ENCODE assay signal across 2 cellular contexts in the genomic region with DNA sequence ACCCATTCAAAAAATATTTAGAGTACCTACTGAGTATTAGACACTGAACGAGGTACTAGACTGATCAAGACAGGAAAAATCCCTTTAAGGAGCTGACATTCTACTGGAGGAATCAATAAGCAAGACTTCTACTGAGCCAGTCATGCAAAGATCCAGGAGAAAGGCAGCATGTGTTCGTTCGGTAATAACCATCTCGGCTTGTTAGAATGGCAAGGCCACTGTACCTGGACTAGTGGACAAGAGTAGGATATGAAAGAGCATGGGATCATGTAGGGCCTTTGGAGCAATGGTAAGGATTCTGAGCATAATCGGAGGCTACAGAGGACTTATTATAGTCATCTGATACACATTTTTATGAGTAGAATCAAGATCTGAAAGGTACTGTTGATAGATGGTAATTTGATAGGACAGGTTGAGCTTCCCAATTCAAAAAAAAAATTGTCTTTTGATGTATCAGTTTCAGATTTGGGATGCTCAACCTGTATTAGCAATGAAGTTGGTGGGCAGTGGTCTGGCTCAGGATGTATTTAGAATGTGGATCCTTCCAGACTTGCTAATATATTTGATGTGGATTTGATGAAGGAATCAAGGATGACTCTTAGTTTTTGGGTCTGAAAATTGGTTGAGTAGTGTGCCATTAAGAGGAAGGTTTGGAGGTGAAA.
TF ChIP-seq lines count a peak whose summit lies in the region.

No MANE protein-coding gene starts in this region.

TF ChIP-seq in GM23338, 12 proteins besides CTCF, POLR2A, EP300 and RAD21 (continued from another document):
- TF ChIP-seq, protein P1, sequence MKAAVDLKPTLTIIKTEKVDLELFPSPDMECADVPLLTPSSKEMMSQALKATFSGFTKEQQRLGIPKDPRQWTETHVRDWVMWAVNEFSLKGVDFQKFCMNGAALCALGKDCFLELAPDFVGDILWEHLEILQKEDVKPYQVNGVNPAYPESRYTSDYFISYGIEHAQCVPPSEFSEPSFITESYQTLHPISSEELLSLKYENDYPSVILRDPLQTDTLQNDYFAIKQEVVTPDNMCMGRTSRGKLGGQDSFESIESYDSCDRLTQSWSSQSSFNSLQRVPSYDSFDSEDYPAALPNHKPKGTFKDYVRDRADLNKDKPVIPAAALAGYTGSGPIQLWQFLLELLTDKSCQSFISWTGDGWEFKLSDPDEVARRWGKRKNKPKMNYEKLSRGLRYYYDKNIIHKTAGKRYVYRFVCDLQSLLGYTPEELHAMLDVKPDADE (IDR thresholded peaks at IDR 0.05), result no peak
- no peak for TF ChIP-seq ZNF462 (CRISPR knock-in tag; IDR thresholded peaks at IDR 0.05)
- TF ChIP-seq EZH2phosphoT487 (IDR thresholded peaks at IDR 0.05; ENCODE audit: unreplicated experiment), result no peak

TF ChIP-seq in WTC11, 78 proteins besides CTCF, POLR2A, EP300 and RAD21 (continued from another document):
- TF ChIP-seq, protein P2, sequence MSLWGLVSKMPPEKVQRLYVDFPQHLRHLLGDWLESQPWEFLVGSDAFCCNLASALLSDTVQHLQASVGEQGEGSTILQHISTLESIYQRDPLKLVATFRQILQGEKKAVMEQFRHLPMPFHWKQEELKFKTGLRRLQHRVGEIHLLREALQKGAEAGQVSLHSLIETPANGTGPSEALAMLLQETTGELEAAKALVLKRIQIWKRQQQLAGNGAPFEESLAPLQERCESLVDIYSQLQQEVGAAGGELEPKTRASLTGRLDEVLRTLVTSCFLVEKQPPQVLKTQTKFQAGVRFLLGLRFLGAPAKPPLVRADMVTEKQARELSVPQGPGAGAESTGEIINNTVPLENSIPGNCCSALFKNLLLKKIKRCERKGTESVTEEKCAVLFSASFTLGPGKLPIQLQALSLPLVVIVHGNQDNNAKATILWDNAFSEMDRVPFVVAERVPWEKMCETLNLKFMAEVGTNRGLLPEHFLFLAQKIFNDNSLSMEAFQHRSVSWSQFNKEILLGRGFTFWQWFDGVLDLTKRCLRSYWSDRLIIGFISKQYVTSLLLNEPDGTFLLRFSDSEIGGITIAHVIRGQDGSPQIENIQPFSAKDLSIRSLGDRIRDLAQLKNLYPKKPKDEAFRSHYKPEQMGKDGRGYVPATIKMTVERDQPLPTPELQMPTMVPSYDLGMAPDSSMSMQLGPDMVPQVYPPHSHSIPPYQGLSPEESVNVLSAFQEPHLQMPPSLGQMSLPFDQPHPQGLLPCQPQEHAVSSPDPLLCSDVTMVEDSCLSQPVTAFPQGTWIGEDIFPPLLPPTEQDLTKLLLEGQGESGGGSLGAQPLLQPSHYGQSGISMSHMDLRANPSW (CRISPR knock-in tag; conservative IDR thresholded peaks at IDR 0.05; ENCODE audit: low read depth), result no peak
- no peak for TF ChIP-seq FOXJ3 (CRISPR knock-in tag; IDR thresholded peaks at IDR 0.05; ENCODE audit: borderline replicate concordance)
- no peak for TF ChIP-seq ZNF512 (CRISPR knock-in tag; IDR thresholded peaks at IDR 0.05; ENCODE audit: borderline replicate concordance)
- no peak for TF ChIP-seq NR2C2 (CRISPR knock-in tag; IDR thresholded peaks at IDR 0.05)
- no peak for TF ChIP-seq CREB1 (CRISPR knock-in tag; IDR thresholded peaks at IDR 0.05)
- TF ChIP-seq EMX1 (CRISPR knock-in tag; IDR thresholded peaks at IDR 0.05), result no peak
- TF ChIP-seq ETV6 (CRISPR knock-in tag; IDR thresholded peaks at IDR 0.05), result no peak
- TF ChIP-seq, protein P3, sequence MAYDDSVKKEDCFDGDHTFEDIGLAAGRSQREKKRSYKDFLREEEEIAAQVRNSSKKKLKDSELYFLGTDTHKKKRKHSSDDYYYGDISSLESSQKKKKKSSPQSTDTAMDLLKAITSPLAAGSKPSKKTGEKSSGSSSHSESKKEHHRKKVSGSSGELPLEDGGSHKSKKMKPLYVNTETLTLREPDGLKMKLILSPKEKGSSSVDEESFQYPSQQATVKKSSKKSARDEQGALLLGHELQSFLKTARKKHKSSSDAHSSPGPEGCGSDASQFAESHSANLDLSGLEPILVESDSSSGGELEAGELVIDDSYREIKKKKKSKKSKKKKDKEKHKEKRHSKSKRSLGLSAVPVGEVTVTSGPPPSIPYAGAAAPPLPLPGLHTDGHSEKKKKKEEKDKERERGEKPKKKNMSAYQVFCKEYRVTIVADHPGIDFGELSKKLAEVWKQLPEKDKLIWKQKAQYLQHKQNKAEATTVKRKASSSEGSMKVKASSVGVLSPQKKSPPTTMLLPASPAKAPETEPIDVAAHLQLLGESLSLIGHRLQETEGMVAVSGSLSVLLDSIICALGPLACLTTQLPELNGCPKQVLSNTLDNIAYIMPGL (CRISPR knock-in tag; IDR thresholded peaks at IDR 0.05), result no peak
